Comparison of ENCODE assay signal across 9 cellular contexts in the genomic region with DNA sequence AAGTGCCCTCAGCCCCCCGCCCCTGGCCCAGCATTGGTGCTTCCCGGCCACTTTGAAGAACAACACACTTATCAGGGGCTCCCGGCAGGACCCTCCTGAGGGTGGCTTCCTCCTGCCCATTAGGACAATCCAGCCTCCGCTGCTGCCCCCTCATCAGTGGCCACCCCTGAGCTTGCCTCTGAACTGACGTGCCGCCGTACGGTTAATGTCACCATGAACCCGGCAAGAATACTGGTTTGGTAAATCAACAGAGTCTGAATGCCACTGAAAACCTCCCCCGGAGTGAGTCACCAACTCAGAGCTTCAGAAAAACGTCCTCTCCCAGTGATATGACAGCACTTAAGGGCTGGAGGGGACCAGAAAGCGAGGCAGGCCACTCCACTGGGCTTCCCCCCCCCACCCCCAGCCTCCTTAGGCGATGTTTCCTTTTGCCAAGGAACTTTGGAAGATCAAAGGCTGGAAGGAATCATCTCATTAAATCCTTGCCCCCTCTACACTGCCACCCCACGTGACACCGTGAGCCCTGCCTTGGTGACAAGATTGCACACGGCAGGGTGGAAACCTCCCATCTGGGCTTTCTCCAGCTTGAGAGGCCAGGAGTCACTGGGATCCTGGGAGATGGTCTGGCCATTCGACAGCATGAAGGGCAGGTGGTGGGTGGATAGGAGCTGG.
DNase-seq lines count a peak whose midpoint lies in the region; ATAC-seq and TF ChIP-seq lines count a peak whose summit lies in the region.
"Had no signal": no experiment of that assay in that cellular context is flagged by ENCODE, and none has a peak within 500 bp of the region (broad histone marks: within the 10 kb centered on the region; RNA-seq: fewer than 3 reads in every experiment).

No MANE protein-coding gene starts in this region.

- peaks cover 19% of the 10 kb centered on the region for H3K4me1 Mint-ChIP-seq in stimulated activated effector memory CD8-positive, alpha-beta T cell treated with anti-CD3 and anti-CD28 coated beads, Interleukin-12 subunit alpha, Interleukin-12 subunit beta, amount 100 ng/mL, for 72 hours

- H3K27ac ChIP-seq in Peyer's patch (peak overlapping the region in 3 of 4 donors; percentile 17 to 30 (median 25)), left ventricle myocardium inferior (replicated peaks) (peak overlapping the region; percentile 73), substantia nigra (ENCODE audit: low read depth, low read length, poor library complexity, severe bottlenecking) (peak overlapping the region; percentile 43)

- peak; percentile 52 for DNase-seq in SIG-M5 treated with dmso at 0.1 percent for 504 hours (lab: John Stamatoyannopoulos, UW; ENCODE audit: unreplicated experiment)
- DNase-seq in SIG-M5 (lab: John Stamatoyannopoulos, UW): no peak
- DNase-seq in Peyer's patch: peak in 2 of 3 donors; percentile 32 to 45
- DNase-seq in left ventricle myocardium inferior: no peak
- DNase-seq in substantia nigra (lab: John Stamatoyannopoulos, UW): peak in 2 of 49 donors; percentile 26 to 55
- DNase-seq in SW 1271 (lab: John Stamatoyannopoulos, UW): no peak
- DNase-seq in stimulated activated effector memory CD8-positive, alpha-beta T cell treated with anti-CD3 and anti-CD28 coated beads, Interleukin-12 subunit alpha, Interleukin-12 subunit beta, amount 100 ng/mL, for 72 hours (ENCODE audit: low spot score in 2 of 2): no peak
- DNase-seq: activated CD8-positive, alpha-beta memory T cell treated with anti-CD3 and anti-CD28 coated beads, Interleukin-2, amount 10 ng/mL, durations not matched to agents 7 days and 5 days had no signal

- H3K4me3 ChIP-seq in Peyer's patch: no peak overlapping the region
- peak overlapping the region; percentile 19 for H3K4me3 ChIP-seq in left ventricle myocardium inferior

- H3K4me3 Mint-ChIP-seq in stimulated activated effector memory CD8-positive, alpha-beta T cell treated with anti-CD3 and anti-CD28 coated beads, Interleukin-12 subunit alpha, Interleukin-12 subunit beta, amount 100 ng/mL, for 72 hours: no peak overlapping the region
- H3K4me3 Mint-ChIP-seq: activated CD8-positive, alpha-beta memory T cell treated with anti-CD3 and anti-CD28 coated beads, Interleukin-2, amount 10 ng/mL, durations not matched to agents 7 days and 5 days had no signal

- no peaks in the 10 kb centered on the region for H3K9me3 Mint-ChIP-seq in stimulated activated effector memory CD8-positive, alpha-beta T cell treated with anti-CD3 and anti-CD28 coated beads, Interleukin-12 subunit alpha, Interleukin-12 subunit beta, amount 100 ng/mL, for 72 hours

- H3K36me3 Mint-ChIP-seq in stimulated activated effector memory CD8-positive, alpha-beta T cell treated with anti-CD3 and anti-CD28 coated beads, Interleukin-12 subunit alpha, Interleukin-12 subunit beta, amount 100 ng/mL, for 72 hours: no peaks in the 10 kb centered on the region
- H3K36me3 Mint-ChIP-seq: activated CD8-positive, alpha-beta memory T cell treated with anti-CD3 and anti-CD28 coated beads, Interleukin-2, amount 10 ng/mL, durations not matched to agents 7 days and 5 days had no signal

- H3K9me3 ChIP-seq in Peyer's patch: no peaks in the 10 kb centered on the region
- no peaks in the 10 kb centered on the region for H3K9me3 ChIP-seq in left ventricle myocardium inferior (replicated peaks)

- intact Hi-C loops in left ventricle myocardium inferior (cut with micrococcal nuclease): no loop called here

- H3K4me1 ChIP-seq in Peyer's patch: peaks cover 0 to 9% (median 7%) of the 10 kb centered on the region in 4 donors
- peaks cover 29% of the 10 kb centered on the region for H3K4me1 ChIP-seq in left ventricle myocardium inferior

- no peak overlapping the region for H3K27ac Mint-ChIP-seq in stimulated activated effector memory CD8-positive, alpha-beta T cell treated with anti-CD3 and anti-CD28 coated beads, Interleukin-12 subunit alpha, Interleukin-12 subunit beta, amount 100 ng/mL, for 72 hours
- H3K27ac Mint-ChIP-seq: activated CD8-positive, alpha-beta memory T cell treated with anti-CD3 and anti-CD28 coated beads, Interleukin-2, amount 10 ng/mL, durations not matched to agents 7 days and 5 days had no signal

- H3K36me3 ChIP-seq in Peyer's patch (no peaks in the 10 kb centered on the region), left ventricle myocardium inferior (no peaks in the 10 kb centered on the region)

- ATAC-seq in esophagus mucosa: no peak
- no peak for ATAC-seq in stimulated activated effector memory CD8-positive, alpha-beta T cell treated with anti-CD3 and anti-CD28 coated beads, Interleukin-12 subunit alpha, Interleukin-12 subunit beta, amount 100 ng/mL, for 72 hours
- ATAC-seq: activated CD8-positive, alpha-beta memory T cell treated with anti-CD3 and anti-CD28 coated beads, Interleukin-2, amount 10 ng/mL, durations not matched to agents 7 days and 5 days had no signal

- no peak for TF ChIP-seq CTCF in Peyer's patch (IDR thresholded peaks at IDR 0.05)
- no peak for TF ChIP-seq CTCF in left ventricle myocardium inferior (IDR thresholded peaks at IDR 0.05; ENCODE audit: borderline replicate concordance)

- peaks cover 0 to 6% of the 10 kb centered on the region in 2 donors for H3K27me3 ChIP-seq in Peyer's patch
- peaks cover 61% of the 10 kb centered on the region for H3K27me3 ChIP-seq in left ventricle myocardium inferior (ENCODE audit: low read depth)

- no peak for TF ChIP-seq POLR2A in Peyer's patch (IDR thresholded peaks at IDR 0.05)

Comparison
In these comparisons a context has a peak if more than half of its experiments do, and no peak if none do; other contexts are left out.
1. DNase-seq: peak in SIG-M5 treated with dmso at 0.1 percent for 504 hours (single experiment) and Peyer's patch (2 of 3); none in SIG-M5 (single experiment), left ventricle myocardium inferior (single experiment), SW 1271 (0 of 2) and stimulated activated effector memory CD8-positive, alpha-beta T cell treated with anti-CD3 and anti-CD28 coated beads, Interleukin-12 subunit alpha, Interleukin-12 subunit beta, amount 100 ng/mL, for 72 hours (0 of 2).
2. Peak in every context shown above with its lines, with median percentiles within 50 percentile points of each other: H3K27ac ChIP-seq.